ENCODE assay signal across 33 cellular contexts in genomic region chr12:88932457-88932856, GRCh38.
A peak's percentile ranks its signal among the peaks of the same experiment; 100 is the strongest.
DNase-seq lines count a peak whose midpoint lies in the region; ATAC-seq, FAIRE-seq and TF ChIP-seq lines count a peak whose summit lies in the region.
"Had no signal": no experiment of that assay in that cellular context is flagged by ENCODE, and none has a peak within 500 bp of the region (broad histone marks: within the 10 kb centered on the region; RNA-seq: fewer than 3 reads in every experiment).

No MANE protein-coding gene starts in this region.

- H2AFZ ChIP-seq in HepG2 (ENCODE audit: low read length) = no peak overlapping the region

- POLR2A ChIA-PET in HepG2 (lab: Yijun Ruan, JAX) = no interaction called here

- no peak overlapping the region for H3K4me3 ChIP-seq in HepG2 (replicated peaks in 1 of 3; ENCODE audit: insufficient read depth in 1 of 3, low read depth in 2 of 3, low read length in 3 of 3)
- H3K4me3 ChIP-seq in small intestine (ENCODE audit: low read depth in 1 of 2, low read length in 2 of 2) = no peak overlapping the region
- H3K4me3 ChIP-seq in effector memory CD4-positive, alpha-beta T cell (ENCODE audit: insufficient read depth, low read depth, low read length, poor library complexity, severe bottlenecking) = no peak overlapping the region
- H3K4me3 ChIP-seq: gastroesophageal sphincter, SJSA1, thyroid gland had no signal

- no peaks in the 10 kb centered on the region for H3K9me3 Mint-ChIP-seq in T-helper 2 cell treated with Interferon-gamma antibody and Interleukin-4, amounts not matched to agents 5 μg/mL and 100 μg/mL, for 36 hours
- H3K9me3 Mint-ChIP-seq: activated T-helper 2 cell treated with anti-CD3 and anti-CD28 coated beads, Interferon-gamma antibody, Interleukin-2, Interleukin-4, amounts not matched to agents 10 μg/mL and 5 μg/mL and 100 μg/mL, durations not matched to agents 14 hours and 24 hours and 36 hours; CD8-positive, alpha-beta T cell; H9; neural crest cell had no signal

- DNase-seq in NCI-H146 (lab: John Stamatoyannopoulos, UW) = peak; percentile 39
- peak; percentile 47 for DNase-seq in HepG2 (ENCODE audit: low spot score)
- DNase-seq in small intestine = peak; percentile 81
- DNase-seq in effector memory CD4-positive, alpha-beta T cell = no peak
- DNase-seq in DMS79 (lab: John Stamatoyannopoulos, UW) = no peak
- DNase-seq in T-helper 2 cell treated with Interferon-gamma antibody and Interleukin-4, amounts not matched to agents 5 μg/mL and 100 μg/mL, for 36 hours (ENCODE audit: low spot score) = no peak
- DNase-seq: ACHN; activated CD4-positive, alpha-beta T cell treated with anti-CD3 and anti-CD28 coated beads for 4 hours; activated CD8-positive, alpha-beta memory T cell treated with anti-CD3 and anti-CD28 coated beads for 24 hours; activated naive CD4-positive, alpha-beta T cell treated with anti-CD3 and anti-CD28 coated beads, Interleukin-2, amount 50 U/mL, for 16 hours; activated T-cell treated with anti-CD3 and anti-CD28 coated beads for 4 hours; amniotic stem cell; BE2C; brain microvascular endothelial cell; CD8-positive, alpha-beta T cell; DMS153; H9; left cardiac atrium; NCI-H1048; NCI-H187; NCI-H510A treated with DMSO at 0.1 percent for 48 hours; RPMI8226; stimulated activated CD4-positive, alpha-beta T cell treated with anti-CD3 and anti-CD28 coated beads, Interleukin-12 subunit alpha, Interleukin-12 subunit beta, amount 100 ng/mL, for 4 hours; stimulated activated CD4-positive, alpha-beta T cell treated with anti-CD3 and anti-CD28 coated beads, Interleukin-4, amount 100 ng/mL, for 24 hours; T1000; thyroid gland had no signal

- H3K27me3 ChIP-seq in HepG2 (ENCODE audit: control insufficient read depth in 1 of 2, insufficient read depth in 2 of 2, low read length in 2 of 2) (no peaks in the 10 kb centered on the region), small intestine (ENCODE audit: control insufficient read depth in 2 of 2, insufficient read depth in 2 of 2, low read length in 2 of 2) (no peaks in the 10 kb centered on the region)
- no peaks in the 10 kb centered on the region for H3K27me3 ChIP-seq in effector memory CD4-positive, alpha-beta T cell (replicated peaks; ENCODE audit: control insufficient read depth, insufficient read depth, low read length, poor library complexity, severe bottlenecking)
- H3K27me3 ChIP-seq: BE2C, brain microvascular endothelial cell, gastroesophageal sphincter, SJSA1, thyroid gland had no signal

- H3K36me3 ChIP-seq in HepG2 (replicated peaks in 1 of 2; ENCODE audit: control insufficient read depth in 1 of 2, insufficient read depth in 2 of 2, low read length in 2 of 2) = no peaks in the 10 kb centered on the region
- no peaks in the 10 kb centered on the region for H3K36me3 ChIP-seq in small intestine (ENCODE audit: control insufficient read depth in 2 of 2, insufficient read depth in 2 of 2, low read length in 2 of 2)
- no peaks in the 10 kb centered on the region for H3K36me3 ChIP-seq in effector memory CD4-positive, alpha-beta T cell (ENCODE audit: control insufficient read depth, insufficient read depth, low read length)
- H3K36me3 ChIP-seq: BE2C, brain microvascular endothelial cell, gastroesophageal sphincter, SJSA1, thyroid gland had no signal

- H3K36me3 Mint-ChIP-seq in T-helper 2 cell treated with Interferon-gamma antibody and Interleukin-4, amounts not matched to agents 5 μg/mL and 100 μg/mL, for 36 hours (ENCODE audit: low read depth) = no peaks in the 10 kb centered on the region
- H3K36me3 Mint-ChIP-seq: CD8-positive, alpha-beta T cell had no signal

- FAIRE-seq in HepG2 (lab: Jason Lieb, UNC) (no peak), small intestine (lab: Jason Lieb, UNC) (no peak)
- FAIRE-seq: GM19239 had no signal

- 0% methylated on average over 2 of the region's 2 CpGs for WGBS in HepG2 (ENCODE audit: low lambda C conversion rate)
- WGBS in small intestine, 3 donors = 9 to 57% (median 25%) methylated on average over 2 of the region's 2 CpGs

- intact Hi-C loops in HepG2 (cut with micrococcal nuclease; ENCODE audit: unreplicated experiment) = no loop called here

- H3K79me2 ChIP-seq in HepG2 (ENCODE audit: insufficient read depth, low read length) = no peaks in the 10 kb centered on the region

- TF ChIP-seq RAD21 in HepG2 (CRISPR knock-in tag; IDR thresholded peaks at IDR 0.05) = no peak

- TF ChIP-seq EP300 in HepG2 (IDR thresholded peaks at IDR 0.05; ENCODE audit: low read depth in 2 of 2, low read length in 2 of 2) (no peak), HepG2 (CRISPR knock-in tag; IDR thresholded peaks at IDR 0.05; ENCODE audit: borderline replicate concordance) (no peak)

- TF ChIP-seq CTCF in HepG2 (CRISPR knock-in tag; IDR thresholded peaks at IDR 0.05) = no peak

- H3K4me1 ChIP-seq in HepG2 (ENCODE audit: insufficient read depth, low read length) (peaks cover 33% of the 10 kb centered on the region), small intestine (ENCODE audit: control insufficient read depth in 2 of 2, insufficient read depth in 1 of 2, low read depth in 1 of 2, low read length in 1 of 2) (peaks cover 1 to 5% of the 10 kb centered on the region in 2 donors)
- H3K4me1 ChIP-seq in effector memory CD4-positive, alpha-beta T cell (ENCODE audit: control insufficient read depth, insufficient read depth, low read length, poor library complexity, severe bottlenecking) = no peaks in the 10 kb centered on the region
- H3K4me1 ChIP-seq: BE2C, gastroesophageal sphincter, thyroid gland had no signal

- H3K9ac ChIP-seq in HepG2 (ENCODE audit: insufficient read depth, low read depth, low read length) = no peak overlapping the region

- no peaks in the 10 kb centered on the region for H4K20me1 ChIP-seq in HepG2 (ENCODE audit: insufficient read depth, low read length)

- no peak for TF ChIP-seq POLR2A in HepG2 (IDR thresholded peaks at IDR 0.05; ENCODE audit: insufficient read depth in 1 of 2, low read depth in 2 of 2, low read length in 2 of 2)

- H3K9me3 ChIP-seq in HepG2 (ENCODE audit: low read length) (no peaks in the 10 kb centered on the region), small intestine (ENCODE audit: control insufficient read depth, low read depth) (no peaks in the 10 kb centered on the region)
- H3K9me3 ChIP-seq in effector memory CD4-positive, alpha-beta T cell (ENCODE audit: control insufficient read depth, low read length) = no peaks in the 10 kb centered on the region
- H3K9me3 ChIP-seq: BE2C, gastroesophageal sphincter, SJSA1, thyroid gland had no signal

- H3K4me1 Mint-ChIP-seq in T-helper 2 cell treated with Interferon-gamma antibody and Interleukin-4, amounts not matched to agents 5 μg/mL and 100 μg/mL, for 36 hours (ENCODE audit: low read depth) = no peaks in the 10 kb centered on the region
- H3K4me1 Mint-ChIP-seq: neural crest cell had no signal

- no peak overlapping the region for H3K27ac ChIP-seq in HepG2 (ENCODE audit: extremely low read length, insufficient read depth, low read length)
- no peak overlapping the region for H3K27ac ChIP-seq in small intestine (ENCODE audit: low read depth in 1 of 2, low read length in 1 of 2)
- H3K27ac ChIP-seq in effector memory CD4-positive, alpha-beta T cell (ENCODE audit: insufficient read depth, low read length, poor library complexity, severe bottlenecking) = no peak overlapping the region
- H3K27ac ChIP-seq: brain microvascular endothelial cell, gastroesophageal sphincter, SJSA1, thyroid gland had no signal

- peak overlapping the region; percentile 41 for H3K4me2 ChIP-seq in HepG2 (ENCODE audit: low read depth, low read length)

- H3K27ac Mint-ChIP-seq in T-helper 2 cell treated with Interferon-gamma antibody and Interleukin-4, amounts not matched to agents 5 μg/mL and 100 μg/mL, for 36 hours = no peak overlapping the region
- H3K27ac Mint-ChIP-seq: activated T-helper 2 cell treated with anti-CD3 and anti-CD28 coated beads, Interferon-gamma antibody, Interleukin-2, Interleukin-4, amounts not matched to agents 10 μg/mL and 5 μg/mL and 100 μg/mL, durations not matched to agents 14 hours and 24 hours and 36 hours; CD8-positive, alpha-beta T cell had no signal

- CTCF ChIA-PET in HepG2 (lab: Yijun Ruan, JAX; ENCODE audit: low intra/inter-chr PET ratio, low total read pairs) = no interaction called here

- H3K27me3 Mint-ChIP-seq in T-helper 2 cell treated with Interferon-gamma antibody and Interleukin-4, amounts not matched to agents 5 μg/mL and 100 μg/mL, for 36 hours (ENCODE audit: low read depth) = no peaks in the 10 kb centered on the region

- H3K4me3 Mint-ChIP-seq in T-helper 2 cell treated with Interferon-gamma antibody and Interleukin-4, amounts not matched to agents 5 μg/mL and 100 μg/mL, for 36 hours = no peak overlapping the region
- H3K4me3 Mint-ChIP-seq: CD8-positive, alpha-beta T cell; H9; neural crest cell had no signal

- peak; percentile 68 for ATAC-seq in GM18907 (IDR thresholded peaks at IDR 0.05; ENCODE audit: unreplicated experiment)
- ATAC-seq in HepG2 = peak; percentile 82
- ATAC-seq: CD8-positive, alpha-beta T cell; gastroesophageal sphincter; left cardiac atrium; sciatic nerve had no signal

- no TSS peak for BruUV-seq in HepG2 (replicated peaks; lab: Mats Ljungman, UMichigan)

- in situ Hi-C loops in HepG2 (cut with HindIII; ENCODE audit: extremely low pct_ligation_motif_present, low pct_unique_long_range_greater_than_20kb) = no loop called here

TF ChIP-seq in HepG2, 621 proteins besides CTCF, POLR2A, EP300 and RAD21:
- TF ChIP-seq HNF4G (IDR thresholded peaks at IDR 0.05; ENCODE audit: borderline replicate concordance, low read depth, low read length) = 0 out of 2 replicates have a peak, but pooled peaks have one; percentile 16
- TF ChIP-seq HNF4G (CRISPR knock-in tag; IDR thresholded peaks at IDR 0.05; ENCODE audit: borderline replicate concordance, low read depth) = no peak
- no peak for TF ChIP-seq ZNF816 (CRISPR knock-in tag; IDR thresholded peaks at IDR 0.05; ENCODE audit: borderline replicate concordance)
- TF ChIP-seq HNF4A (CRISPR knock-in tag; IDR thresholded peaks at IDR 0.05) = peak; percentile 45; the same call in 1 of the 2 replicates
TF ChIP-seq in HepG2: peak in this region for 2.

Comparison
In these comparisons a context has a peak if more than half of its experiments do, and no peak if none do; other contexts are left out.
1. DNase-seq: peak in NCI-H146 (single experiment), HepG2 (single experiment) and small intestine (single experiment); none in effector memory CD4-positive, alpha-beta T cell (0 of 3), DMS79 (single experiment) and T-helper 2 cell treated with Interferon-gamma antibody and Interleukin-4, amounts not matched to agents 5 μg/mL and 100 μg/mL, for 36 hours (single experiment).